In the genomic region with DNA sequence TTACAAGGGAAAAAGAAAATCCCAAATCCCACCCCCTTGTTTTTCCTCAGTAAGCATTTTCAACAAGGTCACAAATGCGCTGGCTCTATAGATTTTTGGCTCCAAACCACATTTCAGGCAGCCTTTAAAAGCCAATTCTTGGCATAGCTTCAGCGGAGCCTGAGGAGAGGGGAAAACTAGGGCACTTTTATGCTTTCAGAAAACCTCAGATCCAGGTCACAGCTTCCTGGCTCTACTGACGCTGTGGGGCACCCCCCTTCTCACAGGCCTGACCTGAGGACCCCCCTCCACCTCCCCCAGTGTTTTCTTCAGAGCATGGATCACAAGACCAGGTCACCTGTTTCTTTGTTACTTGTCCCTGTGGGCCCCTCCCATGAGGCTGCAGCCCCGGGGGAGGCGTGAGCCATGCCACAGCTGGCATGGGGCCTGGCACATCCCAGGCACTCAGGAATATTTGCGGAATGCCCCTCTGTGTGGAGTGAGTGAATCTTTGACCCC, we compare ENCODE assay signal across 9 cellular contexts. TPM values are rescaled to one million over a fixed set of nuclear protein-coding genes. Genes with fewer than 3 reads are reported as not detected.
DNase-seq lines count a peak whose midpoint lies in the region; ATAC-seq and TF ChIP-seq lines count a peak whose summit lies in the region.
"Had no signal": no experiment of that assay in that cellular context is flagged by ENCODE, and none has a peak within 500 bp of the region (broad histone marks: within the 10 kb centered on the region; RNA-seq: fewer than 3 reads in every experiment).

No MANE protein-coding gene starts in this region.

- no peaks in the 10 kb centered on the region for H3K27me3 Mint-ChIP-seq in activated CD8-positive, alpha-beta T cell treated with anti-CD3 and anti-CD28 coated beads for 36 hours
- H3K27me3 Mint-ChIP-seq: activated B cell treated with CpG ODN at 0.5 μM for 24 hours had no signal

- peaks cover 3% of the 10 kb centered on the region for H3K4me1 Mint-ChIP-seq in activated CD8-positive, alpha-beta T cell treated with anti-CD3 and anti-CD28 coated beads for 36 hours (ENCODE audit: low read depth)
- H3K4me1 Mint-ChIP-seq: activated B cell treated with CpG ODN at 0.5 μM for 24 hours had no signal

- no peaks in the 10 kb centered on the region for H3K9me3 ChIP-seq in HEK293 (ENCODE audit: control insufficient read depth, insufficient read depth, low read depth, low read length)
- no peaks in the 10 kb centered on the region for H3K9me3 ChIP-seq in skeletal muscle tissue (ENCODE audit: control insufficient read depth in 3 of 3, low read length in 3 of 3)

- no peaks in the 10 kb centered on the region for H3K27me3 ChIP-seq in skeletal muscle tissue (ENCODE audit: control insufficient read depth in 3 of 3, insufficient read depth in 3 of 3, low read length in 3 of 3)

- H3K4me1 ChIP-seq in HEK293 (ENCODE audit: control insufficient read depth, insufficient read depth, low read length), result peaks cover 6% of the 10 kb centered on the region; the same call in 1 of the 2 replicates
- peaks cover 35 to 68% (median 41%) of the 10 kb centered on the region in 3 donors for H3K4me1 ChIP-seq in skeletal muscle tissue (ENCODE audit: control insufficient read depth in 3 of 3, insufficient read depth in 3 of 3, low read length in 3 of 3)

- no peak for TF ChIP-seq CTCF in HEK293 (tag by site-specific recombination; IDR thresholded peaks at IDR 0.05)
- no peak for TF ChIP-seq CTCF in activated CD8-positive, alpha-beta T cell treated with anti-CD3 and anti-CD28 coated beads for 36 hours (IDR thresholded peaks at IDR 0.05)

- no peaks in the 10 kb centered on the region for H3K9me3 Mint-ChIP-seq in activated CD8-positive, alpha-beta T cell treated with anti-CD3 and anti-CD28 coated beads for 36 hours
- H3K9me3 Mint-ChIP-seq: activated B cell treated with CpG ODN at 0.5 μM for 24 hours had no signal

- H3K9ac ChIP-seq in skeletal muscle tissue (ENCODE audit: low read depth in 1 of 3, low read length in 3 of 3), result peak overlapping the region; percentile 81 to 88 (median 84)

- no peak overlapping the region for H3K4me3 ChIP-seq in HEK293 (ENCODE audit: low read depth, low read length)
- H3K4me3 ChIP-seq in skeletal muscle tissue (ENCODE audit: low read length in 3 of 3), result peak overlapping the region in 2 of 3 donors; percentile 44 to 64

- CTCF ChIA-PET in HEK293 (lab: Yijun Ruan, JAX), result interaction anchor here (0.7 to 1.7 kb wide), 2 partner anchors 52 to 55 kb away, joined by 3 to 6 read pairs; no protein-coding TSS in a partner anchor
- CTCF ChIA-PET in activated CD8-positive, alpha-beta T cell treated with anti-CD3 and anti-CD28 coated beads for 36 hours (lab: Charles Lee), result no interaction called here

- H3K4me3 Mint-ChIP-seq in activated CD8-positive, alpha-beta T cell treated with anti-CD3 and anti-CD28 coated beads for 36 hours, result no peak overlapping the region
- H3K4me3 Mint-ChIP-seq: activated B cell treated with CpG ODN at 0.5 μM for 24 hours had no signal

- H3K27ac ChIP-seq in HEK293 (ENCODE audit: extremely low read depth, low read depth, low read length) (no peak overlapping the region), angular gyrus (ENCODE audit: low read depth, low read length) (peak overlapping the region; percentile 69), skeletal muscle tissue (ENCODE audit: low read depth, low read length) (peak overlapping the region; percentile 98)

- H3K36me3 Mint-ChIP-seq in activated CD8-positive, alpha-beta T cell treated with anti-CD3 and anti-CD28 coated beads for 36 hours (ENCODE audit: low read depth), result peaks cover 8% of the 10 kb centered on the region

- peak; percentile 10 for ATAC-seq in left ventricle myocardium superior
- ATAC-seq in activated CD8-positive, alpha-beta T cell treated with anti-CD3 and anti-CD28 coated beads for 36 hours, result no peak

- POLR2A ChIA-PET in HEK293 (lab: Yijun Ruan, JAX), result no interaction called here
- POLR2A ChIA-PET in activated CD8-positive, alpha-beta T cell treated with anti-CD3 and anti-CD28 coated beads for 36 hours (lab: Charles Lee), result no interaction called here

- intact Hi-C loops in left ventricle myocardium superior (cut with micrococcal nuclease), result no loop called here
- intact Hi-C loops in activated CD8-positive, alpha-beta T cell treated with anti-CD3 and anti-CD28 coated beads for 36 hours (cut with micrococcal nuclease), result no loop called here

- DNase-seq in left ventricle myocardium superior (no peak), NCI-H524 treated with DMSO at 0.1 percent for 48 hours (lab: John Stamatoyannopoulos, UW) (no peak), NCI-H1048 (lab: John Stamatoyannopoulos, UW) (no peak), COLO668 (lab: John Stamatoyannopoulos, UW; ENCODE audit: unreplicated experiment) (no peak)
- DNase-seq in activated CD8-positive, alpha-beta T cell treated with anti-CD3 and anti-CD28 coated beads for 36 hours, result no peak
- DNase-seq: activated B cell treated with CpG ODN at 0.5 μM for 24 hours had no signal

- no peak overlapping the region for H3K27ac Mint-ChIP-seq in activated CD8-positive, alpha-beta T cell treated with anti-CD3 and anti-CD28 coated beads for 36 hours
- H3K27ac Mint-ChIP-seq: activated B cell treated with CpG ODN at 0.5 μM for 24 hours had no signal

- H3K36me3 ChIP-seq in HEK293 (ENCODE audit: control insufficient read depth in 2 of 2, insufficient read depth in 1 of 2, low read length in 2 of 2) (peaks cover 0 to 8% of the 10 kb centered on the region in 2 experiments; a peak in 1 of 3 replicates), skeletal muscle tissue (ENCODE audit: control insufficient read depth in 3 of 3, insufficient read depth in 3 of 3, low read length in 3 of 3) (peaks cover 2 to 4% (median 3%) of the 10 kb centered on the region in 3 donors)

TF ChIP-seq in HEK293, 187 proteins besides CTCF, POLR2A, EP300 and RAD21 (continues in another document):
- TF ChIP-seq, protein P1, sequence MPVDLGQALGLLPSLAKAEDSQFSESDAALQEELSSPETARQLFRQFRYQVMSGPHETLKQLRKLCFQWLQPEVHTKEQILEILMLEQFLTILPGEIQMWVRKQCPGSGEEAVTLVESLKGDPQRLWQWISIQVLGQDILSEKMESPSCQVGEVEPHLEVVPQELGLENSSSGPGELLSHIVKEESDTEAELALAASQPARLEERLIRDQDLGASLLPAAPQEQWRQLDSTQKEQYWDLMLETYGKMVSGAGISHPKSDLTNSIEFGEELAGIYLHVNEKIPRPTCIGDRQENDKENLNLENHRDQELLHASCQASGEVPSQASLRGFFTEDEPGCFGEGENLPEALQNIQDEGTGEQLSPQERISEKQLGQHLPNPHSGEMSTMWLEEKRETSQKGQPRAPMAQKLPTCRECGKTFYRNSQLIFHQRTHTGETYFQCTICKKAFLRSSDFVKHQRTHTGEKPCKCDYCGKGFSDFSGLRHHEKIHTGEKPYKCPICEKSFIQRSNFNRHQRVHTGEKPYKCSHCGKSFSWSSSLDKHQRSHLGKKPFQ (tag by site-specific recombination; IDR thresholded peaks at IDR 0.05), result no peak
- no peak for TF ChIP-seq WT1 (tag by site-specific recombination; IDR thresholded peaks at IDR 0.05)
- TF ChIP-seq KLF10 (tag by site-specific recombination; IDR thresholded peaks at IDR 0.05), result no peak
- TF ChIP-seq, protein P2, sequence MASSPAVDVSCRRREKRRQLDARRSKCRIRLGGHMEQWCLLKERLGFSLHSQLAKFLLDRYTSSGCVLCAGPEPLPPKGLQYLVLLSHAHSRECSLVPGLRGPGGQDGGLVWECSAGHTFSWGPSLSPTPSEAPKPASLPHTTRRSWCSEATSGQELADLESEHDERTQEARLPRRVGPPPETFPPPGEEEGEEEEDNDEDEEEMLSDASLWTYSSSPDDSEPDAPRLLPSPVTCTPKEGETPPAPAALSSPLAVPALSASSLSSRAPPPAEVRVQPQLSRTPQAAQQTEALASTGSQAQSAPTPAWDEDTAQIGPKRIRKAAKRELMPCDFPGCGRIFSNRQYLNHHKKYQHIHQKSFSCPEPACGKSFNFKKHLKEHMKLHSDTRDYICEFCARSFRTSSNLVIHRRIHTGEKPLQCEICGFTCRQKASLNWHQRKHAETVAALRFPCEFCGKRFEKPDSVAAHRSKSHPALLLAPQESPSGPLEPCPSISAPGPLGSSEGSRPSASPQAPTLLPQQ (tag by site-specific recombination; IDR thresholded peaks at IDR 0.05), result 0 out of 2 replicates have a peak, but pooled peaks have one; percentile 14
- no peak for TF ChIP-seq ZNF555 (tag by site-specific recombination; conservative IDR thresholded peaks at IDR 0.05)
- no peak for TF ChIP-seq ZNF510 (tag by site-specific recombination; IDR thresholded peaks at IDR 0.05; ENCODE audit: insufficient replicate concordance)
- no peak for TF ChIP-seq FEZF1 (tag by site-specific recombination; IDR thresholded peaks at IDR 0.05)
- no peak for TF ChIP-seq ZNF112 (tag by site-specific recombination; IDR thresholded peaks at IDR 0.05)
- TF ChIP-seq, protein P3, sequence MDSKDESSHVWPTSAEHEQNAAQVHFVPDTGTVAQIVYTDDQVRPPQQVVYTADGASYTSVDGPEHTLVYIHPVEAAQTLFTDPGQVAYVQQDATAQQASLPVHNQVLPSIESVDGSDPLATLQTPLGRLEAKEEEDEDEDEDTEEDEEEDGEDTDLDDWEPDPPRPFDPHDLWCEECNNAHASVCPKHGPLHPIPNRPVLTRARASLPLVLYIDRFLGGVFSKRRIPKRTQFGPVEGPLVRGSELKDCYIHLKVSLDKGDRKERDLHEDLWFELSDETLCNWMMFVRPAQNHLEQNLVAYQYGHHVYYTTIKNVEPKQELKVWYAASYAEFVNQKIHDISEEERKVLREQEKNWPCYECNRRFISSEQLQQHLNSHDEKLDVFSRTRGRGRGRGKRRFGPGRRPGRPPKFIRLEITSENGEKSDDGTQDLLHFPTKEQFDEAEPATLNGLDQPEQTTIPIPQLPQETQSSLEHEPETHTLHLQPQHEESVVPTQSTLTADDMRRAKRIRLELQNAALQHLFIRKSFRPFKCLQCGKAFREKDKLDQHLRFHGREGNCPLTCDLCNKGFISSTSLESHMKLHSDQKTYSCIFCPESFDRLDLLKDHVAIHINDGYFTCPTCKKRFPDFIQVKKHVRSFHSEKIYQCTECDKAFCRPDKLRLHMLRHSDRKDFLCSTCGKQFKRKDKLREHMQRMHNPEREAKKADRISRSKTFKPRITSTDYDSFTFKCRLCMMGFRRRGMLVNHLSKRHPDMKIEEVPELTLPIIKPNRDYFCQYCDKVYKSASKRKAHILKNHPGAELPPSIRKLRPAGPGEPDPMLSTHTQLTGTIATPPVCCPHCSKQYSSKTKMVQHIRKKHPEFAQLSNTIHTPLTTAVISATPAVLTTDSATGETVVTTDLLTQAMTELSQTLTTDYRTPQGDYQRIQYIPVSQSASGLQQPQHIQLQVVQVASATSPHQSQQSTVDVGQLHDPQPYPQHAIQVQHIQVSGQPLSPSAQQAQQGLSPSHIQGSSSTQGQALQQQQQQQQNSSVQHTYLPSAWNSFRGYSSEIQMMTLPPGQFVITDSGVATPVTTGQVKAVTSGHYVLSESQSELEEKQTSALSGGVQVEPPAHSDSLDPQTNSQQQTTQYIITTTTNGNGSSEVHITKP (tag by site-specific recombination; IDR thresholded peaks at IDR 0.05), result peak; percentile 47
- no peak for TF ChIP-seq ZFP69B (tag by site-specific recombination; IDR thresholded peaks at IDR 0.05)

RNA-seq across cellular contexts. Expression of a gene that starts 30.1 kb away (rescaled TPM):
- total RNA-seq in left ventricle myocardium superior (101 TPM), skeletal muscle tissue (18.8 TPM)
- total RNA-seq in activated CD8-positive, alpha-beta T cell treated with anti-CD3 and anti-CD28 coated beads for 36 hours, result 1 to 10 TPM; 4.4 to 4.6 TPM
